Comparison of ENCODE assay signal across 14 cellular contexts in the genomic region with DNA sequence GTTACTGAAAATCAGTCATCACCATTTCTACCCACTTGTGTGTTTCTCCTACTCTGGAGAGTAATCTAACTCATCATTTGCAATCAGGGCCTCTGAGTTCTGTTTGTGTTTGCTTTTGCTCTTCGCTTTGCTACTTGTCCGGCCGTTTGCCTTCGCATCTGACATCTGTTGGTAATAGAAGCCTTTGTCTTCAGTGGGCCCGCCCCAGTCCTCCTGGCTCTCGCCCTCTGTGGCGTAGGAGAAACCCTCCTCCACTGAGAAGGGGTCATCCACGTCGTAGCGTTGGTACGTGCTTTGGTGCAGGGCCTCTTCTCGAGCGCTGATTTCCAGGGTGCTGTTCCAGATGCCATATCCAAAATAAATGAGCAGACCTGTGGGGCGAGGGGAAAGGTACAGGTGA. TPM values are rescaled to one million over a fixed set of nuclear protein-coding genes. Genes with fewer than 3 reads are reported as not detected.
DNase-seq lines count a peak whose midpoint lies in the region; ATAC-seq lines count a peak whose summit lies in the region.
"Had no signal": no experiment of that assay in that cellular context is flagged by ENCODE, and none has a peak within 500 bp of the region (broad histone marks: within the 10 kb centered on the region; RNA-seq: fewer than 3 reads in every experiment).

No MANE protein-coding gene starts in this region.

- H3K9me3 ChIP-seq in MG63 = no peaks in the 10 kb centered on the region

- H3K4me3 ChIP-seq in MG63 = no peak overlapping the region

- no peaks in the 10 kb centered on the region for H3K27me3 ChIP-seq in MG63

- DNase-seq in NCI-H128 (lab: John Stamatoyannopoulos, UW; ENCODE audit: unreplicated experiment) (peak; percentile 43), NCI-H510A (lab: John Stamatoyannopoulos, UW) (peak; percentile 86), globus pallidus (ENCODE audit: low spot score) (peak; percentile 94), putamen (ENCODE audit: low spot score) (peak; percentile 88), MG63 (no peak), T-helper 1 cell (no peak)
- DNase-seq in activated CD4-positive, alpha-beta T cell treated with anti-CD3 and anti-CD28 coated beads for 4 hours = no peak
- DNase-seq: activated CD4-positive, alpha-beta T cell treated with anti-CD3 and anti-CD28 coated beads, Interleukin-2, amount 10 ng/mL, durations not matched to agents 7 days and 5 days; activated T-cell treated with anti-CD3 and anti-CD28 coated beads, Interleukin-2, amount 50 U/mL, for 24 hours; effector memory CD4-positive, alpha-beta T cell; naive thymus-derived CD8-positive, alpha-beta T cell; NCI-H1694; SHP77 had no signal

- ATAC-seq in GM21526 (IDR thresholded peaks at IDR 0.05; ENCODE audit: low FRiP score, unreplicated experiment) = no peak
- ATAC-seq: naive thymus-derived CD8-positive, alpha-beta T cell had no signal

- H3K36me3 ChIP-seq in MG63 = no peaks in the 10 kb centered on the region

RNA-seq across cellular contexts. Expression of gene CLDN11, which starts 48.3 kb away (rescaled TPM):
- total RNA-seq in MG63 (2014; rRNA removed; shearing (Covaris generic); ENCODE audit: low replicate concordance) = 18.6 and 28.7 TPM in 2 replicates
- total RNA-seq: activated CD4-positive, alpha-beta T cell treated with anti-CD3 and anti-CD28 coated beads, Interleukin-2, amount 10 ng/mL, durations not matched to agents 7 days and 5 days had no signal

Comparison
In these comparisons a context has a peak if more than half of its experiments do, and no peak if none do; other contexts are left out.
1. DNase-seq: peak in NCI-H128 (single experiment), NCI-H510A (single experiment), globus pallidus (single experiment) and putamen (single experiment); none in activated CD4-positive, alpha-beta T cell treated with anti-CD3 and anti-CD28 coated beads for 4 hours (0 of 2), MG63 (single experiment) and T-helper 1 cell (0 of 5).